Comparison of ENCODE assay signal across 8 cellular contexts in genomic region chr2:65064728-65065552, GRCh38. TPM values are rescaled to one million over a fixed set of nuclear protein-coding genes. Genes with fewer than 3 reads are reported as not detected.
A peak's percentile ranks its signal among the peaks of the same experiment; 100 is the strongest.
DNase-seq lines count a peak whose midpoint lies in the region; ATAC-seq, FAIRE-seq and TF ChIP-seq lines count a peak whose summit lies in the region.

No MANE protein-coding gene starts in this region.

- no peak for TF ChIP-seq POLR2A in erythroblast (IDR thresholded peaks at IDR 0.05; ENCODE audit: low read length)

- peaks cover 22% of the 10 kb centered on the region for H3K4me1 Mint-ChIP-seq in activated CD4-positive, alpha-beta T cell treated with anti-CD3 and anti-CD28 coated beads, Interleukin-2, amount 10 ng/mL, durations not matched to agents 24 days and 14 days

- H3K4me1 ChIP-seq in BE2C, result no peaks in the 10 kb centered on the region
- H3K4me1 ChIP-seq in upper lobe of right lung, result peaks cover 58% of the 10 kb centered on the region

- H3K27me3 Mint-ChIP-seq in activated CD4-positive, alpha-beta T cell treated with anti-CD3 and anti-CD28 coated beads, Interleukin-2, amount 10 ng/mL, durations not matched to agents 24 days and 14 days, result no peaks in the 10 kb centered on the region

- H3K4me3 Mint-ChIP-seq in activated CD4-positive, alpha-beta T cell treated with anti-CD3 and anti-CD28 coated beads, Interleukin-2, amount 10 ng/mL, durations not matched to agents 24 days and 14 days, result no peak overlapping the region

- H3K27ac ChIP-seq in upper lobe of right lung, result peak overlapping the region; percentile 61

- DNase-seq in BE2C (peak; percentile 30), GM18507 (ENCODE audit: extremely low spot score, insufficient read length, low read depth) (peak; percentile 62), NCI-H187 treated with DMSO at 0.1 percent for 48 hours (lab: John Stamatoyannopoulos, UW) (peak; percentile 57), erythroblast (lab: John Stamatoyannopoulos, UW) (peak; percentile 79), myocyte (ENCODE audit: low read depth) (peak; percentile 92), upper lobe of right lung (peak; percentile 77)
- peak; percentile 87 for DNase-seq in activated CD4-positive, alpha-beta T cell treated with anti-CD3 and anti-CD28 coated beads, Interleukin-2, amount 10 ng/mL, durations not matched to agents 24 days and 14 days

- H3K36me3 ChIP-seq in BE2C (no peaks in the 10 kb centered on the region; the same call in 1 of the 2 replicates), upper lobe of right lung (no peaks in the 10 kb centered on the region)

- H3K9me3 Mint-ChIP-seq in activated CD4-positive, alpha-beta T cell treated with anti-CD3 and anti-CD28 coated beads, Interleukin-2, amount 10 ng/mL, durations not matched to agents 24 days and 14 days, result no peaks in the 10 kb centered on the region

- peak; percentile 85 for FAIRE-seq in GM18507 (lab: Jason Lieb, UNC)

- peak overlapping the region; percentile 16 for H3K27ac Mint-ChIP-seq in activated CD4-positive, alpha-beta T cell treated with anti-CD3 and anti-CD28 coated beads, Interleukin-2, amount 10 ng/mL, durations not matched to agents 24 days and 14 days

- intact Hi-C loops in activated CD4-positive, alpha-beta T cell treated with anti-CD3 and anti-CD28 coated beads, Interleukin-2, amount 10 ng/mL, durations not matched to agents 24 days and 14 days (cut with micrococcal nuclease), result loop anchor here (1.0 kb wide), 4 partner anchors 65 to 508 kb away; partner anchors contain the start of gene RAB1A
- intact Hi-C loops in upper lobe of right lung (cut with DNase I), result no loop called here

- H3K27me3 ChIP-seq in BE2C (no peaks in the 10 kb centered on the region), upper lobe of right lung (no peaks in the 10 kb centered on the region)

- peaks cover 3% of the 10 kb centered on the region for H3K36me3 Mint-ChIP-seq in activated CD4-positive, alpha-beta T cell treated with anti-CD3 and anti-CD28 coated beads, Interleukin-2, amount 10 ng/mL, durations not matched to agents 24 days and 14 days (ENCODE audit: low read depth)

- TF ChIP-seq CTCF in BE2C (IDR thresholded peaks at IDR 0.05; ENCODE audit: low read depth, low read length), result peak; percentile 43
- peak; percentile 71 for TF ChIP-seq CTCF in upper lobe of right lung (IDR thresholded peaks at IDR 0.05)

- H3K4me3 ChIP-seq in BE2C (ENCODE audit: low read depth, low read length), result no peak overlapping the region
- no peak overlapping the region for H3K4me3 ChIP-seq in upper lobe of right lung

- no peaks in the 10 kb centered on the region for H3K9me3 ChIP-seq in BE2C
- no peaks in the 10 kb centered on the region for H3K9me3 ChIP-seq in upper lobe of right lung

- ATAC-seq in HG02884 (IDR thresholded peaks at IDR 0.05; ENCODE audit: unreplicated experiment), result peak; percentile 88
- peak; percentile 81 for ATAC-seq in upper lobe of right lung

RNA-seq across cellular contexts. Expression of gene CEP68, which starts 8.7 kb away (rescaled TPM):
- polyA plus RNA-seq in BE2C (2012; ENCODE audit: insufficient read depth, insufficient read length, low read depth), result 3.6 TPM
- 4.4 and 4.9 TPM in 2 replicates for total RNA-seq in activated CD4-positive, alpha-beta T cell treated with anti-CD3 and anti-CD28 coated beads, Interleukin-2, amount 10 ng/mL, durations not matched to agents 24 days and 14 days
- 25.0 and 36.8 TPM in 2 replicates for total RNA-seq in myocyte
- polyA plus RNA-seq in myocyte (2012), result 12.4 TPM
- total RNA-seq in upper lobe of right lung, result 16.0 TPM

Comparison
In these comparisons a context has a peak if more than half of its experiments do, and no peak if none do; other contexts are left out.
1. DNase-seq: peak in every context shown above with its lines; median percentile 92 in myocyte; 87 in activated CD4-positive, alpha-beta T cell treated with anti-CD3 and anti-CD28 coated beads, Interleukin-2, amount 10 ng/mL, durations not matched to agents 24 days and 14 days; 79 in erythroblast; 77 in upper lobe of right lung; 62 in GM18507; 57 in NCI-H187 treated with DMSO at 0.1 percent for 48 hours; 30 in BE2C.